Comparison of ENCODE assay signal across 8 cellular contexts in genomic region chr6:150720774-150721233, GRCh38.
A peak's percentile ranks its signal among the peaks of the same experiment; 100 is the strongest.
DNase-seq lines count a peak whose midpoint lies in the region; ATAC-seq and TF ChIP-seq lines count a peak whose summit lies in the region.

No MANE protein-coding gene starts in this region.

- 2% methylated on average over 5 of the region's 5 CpGs for WGBS in mammary epithelial cell (ENCODE audit: low coverage, missing lambda C conversion rate)

- peak; percentile 56 to 62 for ATAC-seq in activated CD4-positive, CD25-positive, alpha-beta regulatory T cell treated with anti-CD3 and anti-CD28 coated beads, Interleukin-2, amount 50 U/mL, for 24 hours
- ATAC-seq in HG02610 (IDR thresholded peaks at IDR 0.05; ENCODE audit: unreplicated experiment): peak; percentile 98

- intact Hi-C loops in mammary epithelial cell (cut with micrococcal nuclease): loop anchor here (2.0 kb wide), 1 partner anchor 302 kb away; no protein-coding TSS in a partner anchor

- H3K9ac ChIP-seq in mammary epithelial cell (ENCODE audit: insufficient read depth, low read length): peak overlapping the region; percentile 56
- no peak overlapping the region for H3K9ac ChIP-seq in neural progenitor cell

- H3K4me3 Mint-ChIP-seq in neural progenitor cell: peak overlapping the region; percentile 92

- H2AFZ ChIP-seq in mammary epithelial cell (ENCODE audit: low read depth, low read length) (peak overlapping the region; percentile 34), neural progenitor cell (replicated peaks) (peak overlapping the region; percentile 3)

- H3K4me2 ChIP-seq in mammary epithelial cell (ENCODE audit: insufficient read depth, low read depth, low read length): peak overlapping the region; percentile 57
- H3K4me2 ChIP-seq in neural progenitor cell: peak overlapping the region; percentile 65

- peaks cover 71% of the 10 kb centered on the region for H3K4me1 Mint-ChIP-seq in neural progenitor cell

- DNase-seq in activated CD4-positive, CD25-positive, alpha-beta regulatory T cell treated with anti-CD3 and anti-CD28 coated beads, Interleukin-2, amount 50 U/mL, for 72 hours: no peak
- DNase-seq in NCI-H1105 (lab: John Stamatoyannopoulos, UW) (peak; percentile 65), mammary epithelial cell (peak; percentile 99), neural progenitor cell (ENCODE audit: low spot score) (peak; percentile 67), inferior parietal cortex (ENCODE audit: extremely low spot score) (no peak), AG08395 (ENCODE audit: low spot score) (no peak)

- H3K27me3 Mint-ChIP-seq in neural progenitor cell (ENCODE audit: insufficient read depth, low read depth): peaks cover 3% of the 10 kb centered on the region

- peak overlapping the region; percentile 98 for H3K27ac Mint-ChIP-seq in neural progenitor cell

- H3K79me2 ChIP-seq in mammary epithelial cell (ENCODE audit: insufficient read depth, low read length) (peaks cover 4% of the 10 kb centered on the region), neural progenitor cell (ENCODE audit: low read depth) (no peaks in the 10 kb centered on the region)

- H3F3A ChIP-seq in neural progenitor cell (ENCODE audit: low read depth): peaks cover 24% of the 10 kb centered on the region

- no peak overlapping the region for H3K4me3 ChIP-seq in mammary epithelial cell (replicated peaks in 1 of 3; ENCODE audit: insufficient read depth in 1 of 3, low read depth in 2 of 3, low read length in 3 of 3)
- peak overlapping the region; percentile 31 for H3K4me3 ChIP-seq in neural progenitor cell

- no peaks in the 10 kb centered on the region for H3K27me3 ChIP-seq in mammary epithelial cell (ENCODE audit: insufficient read depth, low read length)
- H3K27me3 ChIP-seq in neural progenitor cell: no peaks in the 10 kb centered on the region

- dilution Hi-C loops in mammary epithelial cell (cut with HindIII; ENCODE audit: low sequenced_read_pairs): no loop called here

- peaks cover 10% of the 10 kb centered on the region for H3K9me3 Mint-ChIP-seq in neural progenitor cell

- H3K4me1 ChIP-seq in mammary epithelial cell (ENCODE audit: insufficient read depth, low read length) (peaks cover 29% of the 10 kb centered on the region), neural progenitor cell (peaks cover 37% of the 10 kb centered on the region)

- in situ Hi-C loops in mammary epithelial cell (cut with MboI; ENCODE audit: low sequenced_read_pairs in 2 of 2): no loop called here

- CTCF ChIA-PET in mammary epithelial cell (lab: Charles Lee; ENCODE audit: low non-redundant PET): interaction anchor here (0.5 kb wide), 1 partner anchor 95 kb away, joined by 3 read pairs; no protein-coding TSS in a partner anchor

- H3K36me3 Mint-ChIP-seq in neural progenitor cell: peaks cover 25% of the 10 kb centered on the region

- no peaks in the 10 kb centered on the region for H3K36me3 ChIP-seq in mammary epithelial cell (ENCODE audit: insufficient read depth, low read length)
- no peaks in the 10 kb centered on the region for H3K36me3 ChIP-seq in neural progenitor cell

- H4K20me1 ChIP-seq in mammary epithelial cell (ENCODE audit: insufficient read depth, low read length) (no peaks in the 10 kb centered on the region), neural progenitor cell (ENCODE audit: low read depth) (no peaks in the 10 kb centered on the region)

- peak; percentile 13 to 21 for TF ChIP-seq CTCF in mammary epithelial cell (conservative IDR thresholded peaks at IDR 0.05 in 1 of 2, IDR thresholded peaks at IDR 0.05 in 1 of 2; ENCODE audit: extremely low read depth in 1 of 2, insufficient read depth in 1 of 2, low read depth in 1 of 2, low read length in 2 of 2)
- peak; percentile 25 for TF ChIP-seq CTCF in neural progenitor cell (IDR thresholded peaks at IDR 0.05)

- BruUV-seq in mammary epithelial cell (replicated peaks; lab: Mats Ljungman, UMichigan): no TSS peak

- peak overlapping the region; percentile 77 for H3K27ac ChIP-seq in mammary epithelial cell (ENCODE audit: insufficient read depth, low read depth, low read length)
- peak overlapping the region; percentile 88 for H3K27ac ChIP-seq in neural progenitor cell

- no peaks in the 10 kb centered on the region for H3K9me3 ChIP-seq in mammary epithelial cell (replicated peaks; ENCODE audit: insufficient read depth, low read length)
- H3K9me3 ChIP-seq in neural progenitor cell (ENCODE audit: low read depth): no peaks in the 10 kb centered on the region

Comparison
In these comparisons a context has a peak if more than half of its experiments do, and no peak if none do; other contexts are left out.
1. DNase-seq: peak in NCI-H1105 (single experiment), mammary epithelial cell (single experiment) and neural progenitor cell (single experiment); none in activated CD4-positive, CD25-positive, alpha-beta regulatory T cell treated with anti-CD3 and anti-CD28 coated beads, Interleukin-2, amount 50 U/mL, for 72 hours (single experiment), inferior parietal cortex (single experiment) and AG08395 (single experiment).